Comparison of ENCODE assay signal across 7 cellular contexts in genomic region chr16:66521951-66522771, GRCh38. TPM values are rescaled to one million over a fixed set of nuclear protein-coding genes. Genes with fewer than 3 reads are reported as not detected.
DNase-seq lines count a peak whose midpoint lies in the region; ATAC-seq and TF ChIP-seq lines count a peak whose summit lies in the region.

No MANE protein-coding gene starts in this region.

- no peak overlapping the region for H3K4me3 ChIP-seq in thymus (ENCODE audit: low read length)

- peak overlapping the region; percentile 80 for H3K27ac ChIP-seq in thymus (ENCODE audit: low read depth)

- H3K27ac Mint-ChIP-seq in central memory CD8-positive, alpha-beta T cell (ENCODE audit: low read depth), result peak overlapping the region; percentile 90
- peak overlapping the region; percentile 92 for H3K27ac Mint-ChIP-seq in neural crest cell (ENCODE audit: unreplicated experiment)

- no peaks in the 10 kb centered on the region for H3K27me3 Mint-ChIP-seq in central memory CD8-positive, alpha-beta T cell
- no peaks in the 10 kb centered on the region for H3K27me3 Mint-ChIP-seq in neural crest cell (ENCODE audit: low read depth)

- WGBS in thymus, result 32% methylated on average over 17 of the region's 17 CpGs

- peaks cover 16% of the 10 kb centered on the region for H3K36me3 Mint-ChIP-seq in central memory CD8-positive, alpha-beta T cell (ENCODE audit: insufficient read depth)
- peaks cover 10% of the 10 kb centered on the region for H3K36me3 Mint-ChIP-seq in neural crest cell (ENCODE audit: low read depth)

- H3K4me1 ChIP-seq in thymus (ENCODE audit: control insufficient read depth, insufficient read depth, low read length), result peaks cover 57% of the 10 kb centered on the region

- no peaks in the 10 kb centered on the region for H3K27me3 ChIP-seq in thymus (ENCODE audit: control insufficient read depth, insufficient read depth)

- DNase-seq in HPDE6-E6E7 (ENCODE audit: extremely low spot score) (peak; percentile 67), neural crest cell (ENCODE audit: low read depth, low spot score) (no peak), foreskin melanocyte (no peak)
- peak; percentile 83 for DNase-seq in activated CD4-positive, CD25-positive, alpha-beta regulatory T cell treated with anti-CD3 and anti-CD28 coated beads, Interleukin-2, amount 50 U/mL, for 72 hours
- peak; percentile 48 to 65 for DNase-seq in central memory CD8-positive, alpha-beta T cell (ENCODE audit: low spot score in 2 of 2)

- no peak for TF ChIP-seq CTCF in neural crest cell (conservative IDR thresholded peaks at IDR 0.05)

- H3K4me3 Mint-ChIP-seq in central memory CD8-positive, alpha-beta T cell, result peak overlapping the region; percentile 73
- H3K4me3 Mint-ChIP-seq in neural crest cell, result no peak overlapping the region

- H3K4me1 Mint-ChIP-seq in central memory CD8-positive, alpha-beta T cell, result peaks cover 81% of the 10 kb centered on the region
- H3K4me1 Mint-ChIP-seq in neural crest cell, result peaks cover 24% of the 10 kb centered on the region

- no peaks in the 10 kb centered on the region for H3K9me3 Mint-ChIP-seq in central memory CD8-positive, alpha-beta T cell
- no peaks in the 10 kb centered on the region for H3K9me3 Mint-ChIP-seq in neural crest cell

- no peaks in the 10 kb centered on the region for H3K36me3 ChIP-seq in thymus (ENCODE audit: control insufficient read depth, insufficient read depth)

- H3K9me3 ChIP-seq in thymus (ENCODE audit: control insufficient read depth), result no peaks in the 10 kb centered on the region

- peak; percentile 73 for ATAC-seq in GM19463 (IDR thresholded peaks at IDR 0.05; ENCODE audit: unreplicated experiment)
- peak; percentile 76 for ATAC-seq in central memory CD8-positive, alpha-beta T cell (replicated peaks; ENCODE audit: extremely low read depth, poor library complexity, severe bottlenecking)

RNA-seq across cellular contexts. Expression of gene TK2, which starts 27.8 kb away (rescaled TPM):
- 12.6 and 16.3 TPM in 2 replicates for total RNA-seq in neural crest cell
- polyA plus RNA-seq in thymus, result 15.9 TPM

RNA-seq across cellular contexts. Expression of gene CKLF, which starts 30.2 kb away (rescaled TPM):
- total RNA-seq in neural crest cell, result 48.8 and 51.2 TPM in 2 replicates
- 53.8 TPM for polyA plus RNA-seq in thymus

RNA-seq across cellular contexts. Expression of gene CMTM1, which starts 44.1 kb away (rescaled TPM):
- total RNA-seq in neural crest cell, result 17.1 and 18.4 TPM in 2 replicates
- polyA plus RNA-seq in thymus, result 0.64 TPM

RNA-seq across cellular contexts. Expression of gene CMTM2, which starts 57.1 kb away (rescaled TPM):
- 0.54 and 0.75 TPM in 2 replicates for total RNA-seq in neural crest cell
- 1.3 TPM for polyA plus RNA-seq in thymus

Comparison
In these comparisons a context has a peak if more than half of its experiments do, and no peak if none do; other contexts are left out.
1. DNase-seq: peak in HPDE6-E6E7 (single experiment), activated CD4-positive, CD25-positive, alpha-beta regulatory T cell treated with anti-CD3 and anti-CD28 coated beads, Interleukin-2, amount 50 U/mL, for 72 hours (single experiment) and central memory CD8-positive, alpha-beta T cell (2 of 2); none in neural crest cell (single experiment) and foreskin melanocyte (single experiment).